17 cellular contexts compared by ENCODE assay signal in the genomic region with DNA sequence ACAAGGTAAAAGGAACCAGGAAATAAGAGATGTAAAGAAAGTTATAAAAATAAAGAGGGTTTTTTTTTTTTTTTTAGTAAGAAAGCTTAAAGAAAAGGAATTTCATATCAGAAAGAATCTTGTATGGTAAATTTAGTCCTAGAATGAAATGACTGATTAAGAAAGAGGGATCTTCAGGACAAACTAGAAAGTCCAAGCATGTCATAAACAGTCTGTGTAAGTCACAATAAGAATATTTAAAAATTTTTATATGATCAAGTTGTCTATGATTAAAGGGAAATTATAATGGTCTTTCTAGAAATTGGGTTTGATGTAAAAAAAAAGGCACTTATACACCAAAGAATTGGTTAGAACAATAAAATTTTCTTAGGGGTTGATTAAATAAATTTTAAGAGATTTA.
DNase-seq lines count a peak whose midpoint lies in the region; ATAC-seq, FAIRE-seq and TF ChIP-seq lines count a peak whose summit lies in the region.
"Had no signal": no experiment of that assay in that cellular context is flagged by ENCODE, and none has a peak within 500 bp of the region (broad histone marks: within the 10 kb centered on the region; RNA-seq: fewer than 3 reads in every experiment).

No MANE protein-coding gene starts in this region.

- in situ Hi-C loops in astrocyte of the spinal cord (cut with HindIII; ENCODE audit: low sequenced_read_pairs), result no loop called here

- no peaks in the 10 kb centered on the region for H3K36me3 ChIP-seq in CD8-positive, alpha-beta T cell (ENCODE audit: insufficient read depth, low read length)

- H3K4me1 Mint-ChIP-seq in activated CD4-positive, alpha-beta memory T cell treated with anti-CD3 and anti-CD28 coated beads for 36 hours (ENCODE audit: low read depth), result no peaks in the 10 kb centered on the region
- H3K4me1 Mint-ChIP-seq in CD8-positive, alpha-beta T cell (ENCODE audit: low read depth), result no peaks in the 10 kb centered on the region
- H3K4me1 Mint-ChIP-seq: H9 had no signal

- CTCF ChIA-PET in activated CD4-positive, alpha-beta memory T cell treated with anti-CD3 and anti-CD28 coated beads for 36 hours (lab: Charles Lee), result no interaction called here
- CTCF ChIA-PET in CD8-positive, alpha-beta T cell (lab: Charles Lee), result no interaction called here

- intact Hi-C loops in activated CD4-positive, alpha-beta memory T cell treated with anti-CD3 and anti-CD28 coated beads for 36 hours (cut with micrococcal nuclease), result no loop called here
- intact Hi-C loops in CD8-positive, alpha-beta T cell (cut with DNase I, micrococcal nuclease), result no loop called here

- H3K4me1 ChIP-seq in CD8-positive, alpha-beta T cell (ENCODE audit: insufficient read depth, low read length), result no peaks in the 10 kb centered on the region

- no peak for ATAC-seq in CD8-positive, alpha-beta T cell
- ATAC-seq: SK-N-SH treated with all-trans-retinoic acid at 6 μM for 48 hours had no signal

- no peaks in the 10 kb centered on the region for H3K36me3 Mint-ChIP-seq in activated CD4-positive, alpha-beta memory T cell treated with anti-CD3 and anti-CD28 coated beads for 36 hours
- no peaks in the 10 kb centered on the region for H3K36me3 Mint-ChIP-seq in CD8-positive, alpha-beta T cell

- no peaks in the 10 kb centered on the region for H3K27me3 ChIP-seq in CD8-positive, alpha-beta T cell (ENCODE audit: insufficient read depth, low read length)

- POLR2A ChIA-PET in activated CD4-positive, alpha-beta memory T cell treated with anti-CD3 and anti-CD28 coated beads for 36 hours (lab: Charles Lee), result no interaction called here
- POLR2A ChIA-PET in CD8-positive, alpha-beta T cell (lab: Charles Lee), result no interaction called here

- no peak overlapping the region for H3K27ac Mint-ChIP-seq in activated CD4-positive, alpha-beta memory T cell treated with anti-CD3 and anti-CD28 coated beads for 36 hours
- H3K27ac Mint-ChIP-seq in CD8-positive, alpha-beta T cell, result no peak overlapping the region
- H3K27ac Mint-ChIP-seq: H9 had no signal

- H3K4me3 Mint-ChIP-seq in activated CD4-positive, alpha-beta memory T cell treated with anti-CD3 and anti-CD28 coated beads for 36 hours, result no peak overlapping the region
- H3K4me3 Mint-ChIP-seq in CD8-positive, alpha-beta T cell, result no peak overlapping the region
- H3K4me3 Mint-ChIP-seq: H9 had no signal

- H3K27ac ChIP-seq in CD8-positive, alpha-beta T cell (ENCODE audit: low read depth, low read length), result no peak overlapping the region

- no peak overlapping the region for H3K4me3 ChIP-seq in astrocyte of the spinal cord (ENCODE audit: low read depth, low read length)
- no peak overlapping the region for H3K4me3 ChIP-seq in CD8-positive, alpha-beta T cell (ENCODE audit: low read depth, low read length)

- TF ChIP-seq CTCF in astrocyte of the spinal cord (IDR thresholded peaks at IDR 0.05; ENCODE audit: low read depth, low read length), result no peak
- no peak for TF ChIP-seq CTCF in CD8-positive, alpha-beta T cell (IDR thresholded peaks at IDR 0.05)

- no peak for FAIRE-seq in frontal cortex (lab: Jason Lieb, UNC)

- no peaks in the 10 kb centered on the region for H3K9me3 ChIP-seq in CD8-positive, alpha-beta T cell (ENCODE audit: low read length)

- H3K9me3 Mint-ChIP-seq in activated CD4-positive, alpha-beta memory T cell treated with anti-CD3 and anti-CD28 coated beads for 36 hours, result peaks cover 3% of the 10 kb centered on the region
- H3K9me3 Mint-ChIP-seq in CD8-positive, alpha-beta T cell, result no peaks in the 10 kb centered on the region

- H3K27me3 Mint-ChIP-seq in activated CD4-positive, alpha-beta memory T cell treated with anti-CD3 and anti-CD28 coated beads for 36 hours, result no peaks in the 10 kb centered on the region
- H3K27me3 Mint-ChIP-seq in CD8-positive, alpha-beta T cell (ENCODE audit: low read depth), result no peaks in the 10 kb centered on the region

- DNase-seq in NCI-H82 (lab: John Stamatoyannopoulos, UW) (peak; percentile 6), NCI-H82 treated with DMSO at 0.1 percent for 48 hours (lab: John Stamatoyannopoulos, UW; ENCODE audit: unreplicated experiment) (no peak), LHCN-M2 (ENCODE audit: low read depth) (peak; percentile 22), astrocyte of the spinal cord (ENCODE audit: low read depth, low spot score) (peak; percentile 10), DMS79 (lab: John Stamatoyannopoulos, UW) (no peak), frontal cortex (ENCODE audit: low spot score in 2 of 2) (no peak)
- no peak for DNase-seq in activated CD4-positive, alpha-beta memory T cell treated with anti-CD3 and anti-CD28 coated beads for 36 hours
- DNase-seq in CD8-positive, alpha-beta T cell, result no peak
- DNase-seq: C1 segment of cervical spinal cord, H9, IMR-90, NCI-H1436, NCI-H2029, NCI-H2171 treated with DMSO at 0.1 percent for 48 hours, NCI-H748 treated with DMSO at 0.1 percent for 48 hours, SHP77 had no signal

Comparison
In these comparisons a context has a peak if more than half of its experiments do, and no peak if none do; other contexts are left out.
1. DNase-seq: peak in NCI-H82 (single experiment), LHCN-M2 (single experiment) and astrocyte of the spinal cord (single experiment); none in NCI-H82 treated with DMSO at 0.1 percent for 48 hours (single experiment), DMS79 (single experiment), frontal cortex (0 of 2), activated CD4-positive, alpha-beta memory T cell treated with anti-CD3 and anti-CD28 coated beads for 36 hours (single experiment) and CD8-positive, alpha-beta T cell (0 of 7).